In the genomic region with DNA sequence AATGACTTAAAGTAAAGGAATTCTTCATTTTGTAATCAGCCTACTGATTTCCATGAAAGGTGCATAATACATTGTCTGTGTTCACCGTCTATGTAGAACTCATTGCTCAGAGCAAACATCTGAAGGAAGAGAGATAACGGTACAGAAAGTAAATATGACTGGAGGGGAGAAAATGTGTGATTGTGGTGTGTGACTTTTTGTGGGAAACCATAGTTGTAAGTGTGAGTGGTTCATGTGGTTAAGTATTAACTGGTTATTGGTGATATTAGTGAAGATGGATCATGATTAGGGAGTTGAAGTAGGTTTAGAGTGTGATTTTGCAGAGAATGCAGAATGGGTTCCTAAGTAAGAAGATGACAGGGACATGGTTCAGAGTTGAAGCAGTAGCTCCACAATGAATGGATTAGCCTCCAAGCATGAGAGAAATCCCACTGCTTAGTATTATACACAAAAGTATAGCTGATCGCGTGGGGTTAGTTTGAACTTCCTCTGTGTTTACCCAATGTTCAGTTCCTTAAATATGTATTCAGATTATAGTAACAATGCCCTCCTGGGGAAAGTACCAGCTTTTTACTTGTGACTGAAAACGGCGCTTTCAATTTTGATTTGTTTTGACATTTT, we compare ENCODE assay signal across 8 cellular contexts.
DNase-seq lines count a peak whose midpoint lies in the region; ATAC-seq and TF ChIP-seq lines count a peak whose summit lies in the region.

No MANE protein-coding gene starts in this region.

- no peaks in the 10 kb centered on the region for H3K27me3 ChIP-seq in colonic mucosa

- H3K4me1 Mint-ChIP-seq in activated CD4-positive, alpha-beta memory T cell treated with anti-CD3 and anti-CD28 coated beads for 36 hours (ENCODE audit: low read depth) = peaks cover 42% of the 10 kb centered on the region
- peaks cover 24% of the 10 kb centered on the region for H3K4me1 Mint-ChIP-seq in activated CD4-positive, alpha-beta memory T cell treated with anti-CD3 and anti-CD28 coated beads, Interleukin-2, amount 10 ng/mL, durations not matched to agents 7 days and 5 days
- H3K4me1 Mint-ChIP-seq in stimulated activated naive B cell treated with anti-CD40 and anti-IgM and Interleukin-4, amounts not matched to agents 10 μg/mL and 1 μg/mL and 100 μg/mL, for 72 hours = peaks cover 29 to 41% of the 10 kb centered on the region in 2 donors

- H3K27ac ChIP-seq in colonic mucosa = no peak overlapping the region

- TF ChIP-seq CTCF in colonic mucosa (IDR thresholded peaks at IDR 0.05) = no peak

- no peak overlapping the region for H3K27ac Mint-ChIP-seq in activated CD4-positive, alpha-beta memory T cell treated with anti-CD3 and anti-CD28 coated beads for 36 hours
- H3K27ac Mint-ChIP-seq in activated CD4-positive, alpha-beta memory T cell treated with anti-CD3 and anti-CD28 coated beads, Interleukin-2, amount 10 ng/mL, durations not matched to agents 7 days and 5 days = no peak overlapping the region
- peak overlapping the region; percentile 53 for H3K27ac Mint-ChIP-seq in stimulated activated naive B cell treated with anti-CD40 and anti-IgM and Interleukin-4, amounts not matched to agents 10 μg/mL and 1 μg/mL and 100 μg/mL, for 72 hours

- intact Hi-C loops in activated CD4-positive, alpha-beta memory T cell treated with anti-CD3 and anti-CD28 coated beads for 36 hours (cut with micrococcal nuclease) = loop anchor here (1.0 to 10.0 kb wide), 6 partner anchors 57 to 1168 kb away; no protein-coding TSS in a partner anchor
- intact Hi-C loops in posterior cingulate gyrus (cut with DNase I) (no loop called here), colonic mucosa (cut with DNase I) (no loop called here), left ventricle myocardium superior (cut with micrococcal nuclease) (no loop called here)

- peak overlapping the region; percentile 13 for H3K4me3 Mint-ChIP-seq in activated CD4-positive, alpha-beta memory T cell treated with anti-CD3 and anti-CD28 coated beads for 36 hours
- H3K4me3 Mint-ChIP-seq in activated CD4-positive, alpha-beta memory T cell treated with anti-CD3 and anti-CD28 coated beads, Interleukin-2, amount 10 ng/mL, durations not matched to agents 7 days and 5 days = no peak overlapping the region
- peak overlapping the region; percentile 60 to 73 for H3K4me3 Mint-ChIP-seq in stimulated activated naive B cell treated with anti-CD40 and anti-IgM and Interleukin-4, amounts not matched to agents 10 μg/mL and 1 μg/mL and 100 μg/mL, for 72 hours

- H3K4me3 ChIP-seq in colonic mucosa = no peak overlapping the region

- no peaks in the 10 kb centered on the region for H3K9me3 ChIP-seq in colonic mucosa

- H3K36me3 Mint-ChIP-seq in activated CD4-positive, alpha-beta memory T cell treated with anti-CD3 and anti-CD28 coated beads for 36 hours = peaks cover 4% of the 10 kb centered on the region
- H3K36me3 Mint-ChIP-seq in activated CD4-positive, alpha-beta memory T cell treated with anti-CD3 and anti-CD28 coated beads, Interleukin-2, amount 10 ng/mL, durations not matched to agents 7 days and 5 days (ENCODE audit: low read depth) = peaks cover 4% of the 10 kb centered on the region
- peaks cover 4 to 6% of the 10 kb centered on the region in 2 donors for H3K36me3 Mint-ChIP-seq in stimulated activated naive B cell treated with anti-CD40 and anti-IgM and Interleukin-4, amounts not matched to agents 10 μg/mL and 1 μg/mL and 100 μg/mL, for 72 hours

- DNase-seq in activated CD4-positive, alpha-beta memory T cell treated with anti-CD3 and anti-CD28 coated beads for 36 hours = no peak
- DNase-seq in activated CD4-positive, alpha-beta memory T cell treated with anti-CD3 and anti-CD28 coated beads, Interleukin-2, amount 10 ng/mL, durations not matched to agents 7 days and 5 days = no peak
- DNase-seq in NCI-H69 (lab: John Stamatoyannopoulos, UW) (peak; percentile 86), posterior cingulate gyrus (no peak), colonic mucosa (no peak), left ventricle myocardium superior (no peak)
- peak; percentile 17 for DNase-seq in stimulated activated naive B cell treated with anti-CD40 and anti-IgM and Interleukin-4, amounts not matched to agents 10 μg/mL and 1 μg/mL and 100 μg/mL, for 72 hours

- H3K27me3 Mint-ChIP-seq in activated CD4-positive, alpha-beta memory T cell treated with anti-CD3 and anti-CD28 coated beads for 36 hours = no peaks in the 10 kb centered on the region
- H3K27me3 Mint-ChIP-seq in activated CD4-positive, alpha-beta memory T cell treated with anti-CD3 and anti-CD28 coated beads, Interleukin-2, amount 10 ng/mL, durations not matched to agents 7 days and 5 days = no peaks in the 10 kb centered on the region
- H3K27me3 Mint-ChIP-seq in stimulated activated naive B cell treated with anti-CD40 and anti-IgM and Interleukin-4, amounts not matched to agents 10 μg/mL and 1 μg/mL and 100 μg/mL, for 72 hours = no peaks in the 10 kb centered on the region

- POLR2A ChIA-PET in activated CD4-positive, alpha-beta memory T cell treated with anti-CD3 and anti-CD28 coated beads for 36 hours (lab: Charles Lee) = interaction anchor here (0.7 to 1.2 kb wide), 3 partner anchors 57 to 74 kb away, joined by 3 to 4 read pairs (median 3); no protein-coding TSS in a partner anchor
- POLR2A ChIA-PET in activated CD4-positive, alpha-beta memory T cell treated with anti-CD3 and anti-CD28 coated beads, Interleukin-2, amount 10 ng/mL, durations not matched to agents 7 days and 5 days (lab: Charles Lee) = no interaction called here

- H3K9ac ChIP-seq in colonic mucosa (ENCODE audit: low read depth in 2 of 2, low read length in 2 of 2) = no peak overlapping the region

- CTCF ChIA-PET in activated CD4-positive, alpha-beta memory T cell treated with anti-CD3 and anti-CD28 coated beads for 36 hours (lab: Charles Lee) = interaction anchor here (0.9 kb wide), 1 partner anchor 9 kb away, joined by 3 read pairs; no protein-coding TSS in a partner anchor
- CTCF ChIA-PET in activated CD4-positive, alpha-beta memory T cell treated with anti-CD3 and anti-CD28 coated beads, Interleukin-2, amount 10 ng/mL, durations not matched to agents 7 days and 5 days (lab: Charles Lee) = no interaction called here

- peaks cover under 1% of the 10 kb centered on the region for H3K4me1 ChIP-seq in colonic mucosa

- H3K9me3 Mint-ChIP-seq in activated CD4-positive, alpha-beta memory T cell treated with anti-CD3 and anti-CD28 coated beads for 36 hours = no peaks in the 10 kb centered on the region
- H3K9me3 Mint-ChIP-seq in activated CD4-positive, alpha-beta memory T cell treated with anti-CD3 and anti-CD28 coated beads, Interleukin-2, amount 10 ng/mL, durations not matched to agents 7 days and 5 days = no peaks in the 10 kb centered on the region
- H3K9me3 Mint-ChIP-seq in stimulated activated naive B cell treated with anti-CD40 and anti-IgM and Interleukin-4, amounts not matched to agents 10 μg/mL and 1 μg/mL and 100 μg/mL, for 72 hours = peaks cover 5 to 8% of the 10 kb centered on the region in 2 donors

- no peaks in the 10 kb centered on the region for H3K36me3 ChIP-seq in colonic mucosa

- ATAC-seq in HG02623 (IDR thresholded peaks at IDR 0.05; ENCODE audit: unreplicated experiment) (peak; percentile 88), left ventricle myocardium superior (no peak)
- ATAC-seq in stimulated activated naive B cell treated with anti-CD40 and anti-IgM and Interleukin-4, amounts not matched to agents 10 μg/mL and 1 μg/mL and 100 μg/mL, for 72 hours (replicated peaks) = peak; percentile 93 to 96

Comparison
In these comparisons a context has a peak if more than half of its experiments do, and no peak if none do; other contexts are left out.
1. DNase-seq: peak in NCI-H69 (single experiment) and stimulated activated naive B cell treated with anti-CD40 and anti-IgM and Interleukin-4, amounts not matched to agents 10 μg/mL and 1 μg/mL and 100 μg/mL, for 72 hours (single experiment); none in activated CD4-positive, alpha-beta memory T cell treated with anti-CD3 and anti-CD28 coated beads for 36 hours (single experiment), activated CD4-positive, alpha-beta memory T cell treated with anti-CD3 and anti-CD28 coated beads, Interleukin-2, amount 10 ng/mL, durations not matched to agents 7 days and 5 days (single experiment), posterior cingulate gyrus (0 of 10), colonic mucosa (single experiment) and left ventricle myocardium superior (single experiment).